Comparison of ENCODE assay signal across 29 cellular contexts in genomic region chr15:86138798-86139197, GRCh38. TPM values are rescaled to one million over a fixed set of nuclear protein-coding genes. Genes with fewer than 3 reads are reported as not detected.
"Had no signal": no experiment of that assay in that cellular context is flagged by ENCODE, and none has a peak within 500 bp of the region (broad histone marks: within the 10 kb centered on the region; RNA-seq: fewer than 3 reads in every experiment).

No MANE protein-coding gene starts in this region.

- H2AFZ ChIP-seq: neural progenitor cell, parathyroid adenoma had no signal

- H3K27me3 ChIP-seq: neural progenitor cell, ovary, right lobe of liver, stomach, thyroid gland, tibial nerve, upper lobe of left lung, vagina had no signal

- DNase-seq: naive thymus-derived CD4-positive, alpha-beta T cell; natural killer cell; occipital lobe; ovary; right cardiac atrium; right lobe of liver; small intestine; stimulated activated CD4-positive, alpha-beta T cell treated with anti-CD3 and anti-CD28 coated beads, Interleukin-15, amount 100 ng/mL, for 24 hours; stimulated activated CD4-positive, alpha-beta T cell treated with anti-CD3 and anti-CD28 coated beads, Interleukin-2, amount 100 ng/mL, for 24 hours; stimulated activated CD4-positive, alpha-beta T cell treated with anti-CD3 and anti-CD28 coated beads, Interleukin-2, amount 100 ng/mL, for 48 hours; stimulated activated CD4-positive, alpha-beta T cell treated with anti-CD3 and anti-CD28 coated beads, Interleukin-4, amount 100 ng/mL, for 24 hours; stimulated activated naive B cell treated with anti-CD40 and anti-IgM and Interleukin-4, amounts not matched to agents 10 μg/mL and 1 μg/mL and 100 μg/mL, for 72 hours; stimulated activated naive CD4-positive, alpha-beta T cell treated with Interleukin-2 at 50 U/mL for 16 hours; stomach; thyroid gland; trophoblast cell; upper lobe of left lung had no signal

- H3K27ac ChIP-seq: neural progenitor cell, ovary, parathyroid adenoma, prostate gland, right lobe of liver, stomach, thoracic aorta, thyroid gland, tibial nerve, upper lobe of left lung, vagina had no signal

- H3K36me3 ChIP-seq: neural progenitor cell, ovary, prostate gland, right lobe of liver, stomach, thoracic aorta, thyroid gland, tibial nerve, upper lobe of left lung, vagina had no signal

- H3K9me3 ChIP-seq: ovary, prostate gland, right lobe of liver, stomach, thoracic aorta, thyroid gland, upper lobe of left lung, vagina had no signal

- H3K4me2 ChIP-seq: neural progenitor cell had no signal

- H3K4me1 ChIP-seq: neural progenitor cell, parathyroid adenoma, prostate gland, right lobe of liver, stomach, thyroid gland, tibial nerve, upper lobe of left lung, vagina had no signal

- H3K79me2 ChIP-seq: parathyroid adenoma had no signal

- H3K4me3 ChIP-seq: neural progenitor cell, ovary, prostate gland, right lobe of liver, stomach, thoracic aorta, thyroid gland, tibial nerve, upper lobe of left lung, vagina had no signal

- ATAC-seq: naive thymus-derived CD4-positive, alpha-beta T cell; natural killer cell; right cardiac atrium; right lobe of liver; stimulated activated effector memory CD8-positive, alpha-beta T cell treated with anti-CD3 and anti-CD28 coated beads, Interleukin-12 subunit alpha, Interleukin-12 subunit beta, amount 100 ng/mL, for 72 hours; stimulated activated naive B cell treated with anti-CD40 and anti-IgM and Interleukin-4, amounts not matched to agents 10 μg/mL and 1 μg/mL and 100 μg/mL, for 72 hours had no signal

- H3K9ac ChIP-seq: neural progenitor cell, parathyroid adenoma had no signal

RNA-seq across cellular contexts. Expression of gene AGBL1, which starts 59.1 kb away (rescaled TPM):
- total RNA-seq: naive thymus-derived CD4-positive, alpha-beta T cell; natural killer cell; osteoblast; posterior vena cava; renal cortical epithelial cell; right cardiac atrium; right lobe of liver; subcutaneous adipose tissue; thoracic aorta; thyroid gland; ureter; vagina had no signal
- polyA plus RNA-seq: naive thymus-derived CD4-positive, alpha-beta T cell; right cardiac atrium; stomach had no signal
